Comparison of ENCODE assay signal across 9 cellular contexts in genomic region chr6:50689210-50689609, GRCh38. TPM values are rescaled to one million over a fixed set of nuclear protein-coding genes. Genes with fewer than 3 reads are reported as not detected.
"Had no signal": no experiment of that assay in that cellular context is flagged by ENCODE, and none has a peak within 500 bp of the region (broad histone marks: within the 10 kb centered on the region; RNA-seq: fewer than 3 reads in every experiment).

No MANE protein-coding gene starts in this region.

- H3K9ac ChIP-seq: KMS-11 had no signal

- H3K27ac ChIP-seq: HL-60, KMS-11 had no signal

- H3K4me1 Mint-ChIP-seq: IgD-negative memory B cell had no signal

- H3K27ac Mint-ChIP-seq: IgD-negative memory B cell had no signal

- H3K4me3 Mint-ChIP-seq: IgD-negative memory B cell had no signal

- ATAC-seq: K562 had no signal

- H3K27me3 Mint-ChIP-seq: IgD-negative memory B cell had no signal

- DNase-seq: KBM-7, KG1 had no signal

- FAIRE-seq: HTR-8/SVneo, K562 had no signal

- H3K4me3 ChIP-seq: K562 had no signal

- H3K36me3 Mint-ChIP-seq: IgD-negative memory B cell had no signal

- H3K4me2 ChIP-seq: KMS-11 had no signal

RNA-seq across cellular contexts. Expression of gene TFAP2D, which starts 24.1 kb away (rescaled TPM):
- total RNA-seq: HT-29, HT1080, K562 had no signal
- polyA plus RNA-seq: IgD-negative memory B cell, K562 had no signal
